In genomic region chr19:30253581-30253996, GRCh38 we compare ENCODE assay signal across 14 cellular contexts.
DNase-seq lines count a peak whose midpoint lies in the region; ATAC-seq and TF ChIP-seq lines count a peak whose summit lies in the region.
"Had no signal": no experiment of that assay in that cellular context is flagged by ENCODE, and none has a peak within 500 bp of the region (broad histone marks: within the 10 kb centered on the region; RNA-seq: fewer than 3 reads in every experiment).

No MANE protein-coding gene starts in this region.

- H3K4me2 ChIP-seq in GM23338 (no peak overlapping the region), PC-3 (ENCODE audit: low read length) (no peak overlapping the region)

- no peaks in the 10 kb centered on the region for H3K36me3 Mint-ChIP-seq in GM23338 (ENCODE audit: low read depth)
- H3K36me3 Mint-ChIP-seq: activated naive CD8-positive, alpha-beta T cell treated with anti-CD3 and anti-CD28 coated beads for 36 hours had no signal

- TF ChIP-seq CTCF in GM23338 (conservative IDR thresholded peaks at IDR 0.05; ENCODE audit: low read depth in 2 of 2): no peak
- no peak for TF ChIP-seq CTCF in PC-3 (conservative IDR thresholded peaks at IDR 0.05; ENCODE audit: low read depth, low read length)
- TF ChIP-seq CTCF in fibroblast of mammary gland (conservative IDR thresholded peaks at IDR 0.05; ENCODE audit: control insufficient read depth, insufficient read depth, low read depth, low read length): no peak
- no peak for TF ChIP-seq CTCF in uterus (IDR thresholded peaks at IDR 0.05)

- intact Hi-C loops in PC-3 (cut with micrococcal nuclease) (no loop called here), uterus (cut with DNase I; ENCODE audit: low total_unique reads) (no loop called here)

- H4K20me1 ChIP-seq in GM23338 (replicated peaks; ENCODE audit: insufficient read depth) (no peaks in the 10 kb centered on the region), PC-3 (ENCODE audit: low read length) (no peaks in the 10 kb centered on the region)

- no peak overlapping the region for H3K27ac Mint-ChIP-seq in GM23338
- H3K27ac Mint-ChIP-seq: activated naive CD8-positive, alpha-beta T cell treated with anti-CD3 and anti-CD28 coated beads for 36 hours; activated T-cell treated with anti-CD3 and anti-CD28 coated beads, Interleukin-2, amount 50 U/mL, for 24 hours; T-helper 17 cell had no signal

- ATAC-seq in GM23338 (no peak; the same call in 2 of the 3 replicates), PC-3 (0 out of 2 replicates have a peak, but pooled peaks have one; percentile 29)
- ATAC-seq: T-helper 17 cell had no signal

- TF ChIP-seq POLR2A in uterus (IDR thresholded peaks at IDR 0.05): no peak

- CTCF ChIA-PET in PC-3 (lab: Charles Lee): no interaction called here

- no peak overlapping the region for H3K4me3 Mint-ChIP-seq in GM23338
- H3K4me3 Mint-ChIP-seq: activated naive CD8-positive, alpha-beta T cell treated with anti-CD3 and anti-CD28 coated beads for 36 hours; activated T-cell treated with anti-CD3 and anti-CD28 coated beads, Interleukin-2, amount 50 U/mL, for 24 hours; T-helper 17 cell had no signal

- POLR2A ChIA-PET in PC-3 (lab: Charles Lee; ENCODE audit: unreplicated experiment): no interaction called here

- H3K4me1 ChIP-seq in GM23338 (ENCODE audit: insufficient read depth) (peaks cover 38% of the 10 kb centered on the region), PC-3 (ENCODE audit: insufficient read depth, low read length) (no peaks in the 10 kb centered on the region), uterus (no peaks in the 10 kb centered on the region)

- H3K9ac ChIP-seq in PC-3 (ENCODE audit: low read length): no peak overlapping the region

- H3K27me3 Mint-ChIP-seq in GM23338 (ENCODE audit: insufficient read depth, low read depth, poor library complexity): no peaks in the 10 kb centered on the region

- H3K9me3 Mint-ChIP-seq in GM23338: no peaks in the 10 kb centered on the region; the same call in 2 of the 3 replicates
- H3K9me3 Mint-ChIP-seq: activated naive CD8-positive, alpha-beta T cell treated with anti-CD3 and anti-CD28 coated beads for 36 hours; activated T-cell treated with anti-CD3 and anti-CD28 coated beads, Interleukin-2, amount 50 U/mL, for 24 hours had no signal

- H3K9me2 ChIP-seq in GM23338 (ENCODE audit: insufficient read depth) (peaks cover 8% of the 10 kb centered on the region; the same call in 1 of the 2 replicates), PC-3 (replicated peaks; ENCODE audit: low read length) (no peaks in the 10 kb centered on the region)

- 0 out of 2 replicates have a peak overlapping the region, but pooled peaks have one; percentile 32 for H2AFZ ChIP-seq in GM23338
- H2AFZ ChIP-seq in PC-3 (ENCODE audit: low read length): no peak overlapping the region

- H3K4me3 ChIP-seq in GM23338 (no peak overlapping the region), PC-3 (ENCODE audit: low read length) (no peak overlapping the region), fibroblast of mammary gland (ENCODE audit: control insufficient read depth, low read depth, low read length) (no peak overlapping the region), uterus (no peak overlapping the region)

- H3K27me3 ChIP-seq in GM23338 (ENCODE audit: insufficient read depth): no peaks in the 10 kb centered on the region
- H3K27me3 ChIP-seq in PC-3 (ENCODE audit: low read length): peaks cover 41% of the 10 kb centered on the region
- H3K27me3 ChIP-seq in uterus: peaks cover 0 to 16% of the 10 kb centered on the region in 2 donors

- no peaks in the 10 kb centered on the region for H3K9me3 ChIP-seq in PC-3 (ENCODE audit: low read length)
- H3K9me3 ChIP-seq in uterus: no peaks in the 10 kb centered on the region

- DNase-seq in GM23338 (ENCODE audit: low spot score) (no peak), PC-3 (peak; percentile 40), fibroblast of mammary gland (ENCODE audit: low read depth) (peak; percentile 5), substantia nigra (lab: John Stamatoyannopoulos, UW) (peak in 9 of 49 donors; percentile 17 to 58 (median 24)), NCI-H1694 (lab: John Stamatoyannopoulos, UW) (no peak), NCI-H2196 treated with DMSO at 0.1 percent for 48 hours (lab: John Stamatoyannopoulos, UW; ENCODE audit: unreplicated experiment) (no peak), uterus (no peak), NCI-H524 treated with DMSO at 0.1 percent for 48 hours (lab: John Stamatoyannopoulos, UW) (no peak)
- DNase-seq: activated CD4-positive, alpha-beta T cell treated with anti-CD3 and anti-CD28 coated beads for 4 hours; activated naive CD8-positive, alpha-beta T cell treated with anti-CD3 and anti-CD28 coated beads for 36 hours; activated T-cell treated with anti-CD3 and anti-CD28 coated beads, Interleukin-2, amount 50 U/mL, for 24 hours; central memory CD4-positive, alpha-beta T cell; NCI-H1092 treated with DMSO at 0.1 percent for 48 hours; T-helper 17 cell had no signal

- H3F3A ChIP-seq in GM23338 (replicated peaks; ENCODE audit: low read depth): no peaks in the 10 kb centered on the region
- no peaks in the 10 kb centered on the region for H3F3A ChIP-seq in PC-3 (ENCODE audit: low read length, unreplicated experiment)

- no TSS peak for BruUV-seq in PC-3 (replicated peaks; lab: Mats Ljungman, UMichigan)

- no peaks in the 10 kb centered on the region for H3K36me3 ChIP-seq in GM23338 (ENCODE audit: insufficient read depth)
- no peaks in the 10 kb centered on the region for H3K36me3 ChIP-seq in PC-3 (ENCODE audit: low read depth, low read length)
- H3K36me3 ChIP-seq in uterus: no peaks in the 10 kb centered on the region

- H3K4me1 Mint-ChIP-seq in GM23338: peaks cover 52% of the 10 kb centered on the region
- H3K4me1 Mint-ChIP-seq: activated naive CD8-positive, alpha-beta T cell treated with anti-CD3 and anti-CD28 coated beads for 36 hours; T-helper 17 cell had no signal

- no peaks in the 10 kb centered on the region for H3K79me2 ChIP-seq in GM23338 (replicated peaks; ENCODE audit: insufficient read depth)
- no peaks in the 10 kb centered on the region for H3K79me2 ChIP-seq in PC-3 (ENCODE audit: low read length)

- H3K27ac ChIP-seq in GM23338 (ENCODE audit: low read depth): no peak overlapping the region
- no peak overlapping the region for H3K27ac ChIP-seq in PC-3 (ENCODE audit: low read length)
- peak overlapping the region; percentile 54 for H3K27ac ChIP-seq in substantia nigra (ENCODE audit: low read depth, low read length, poor library complexity, severe bottlenecking)
- H3K27ac ChIP-seq in uterus: no peak overlapping the region

TF ChIP-seq in GM23338, 12 proteins besides CTCF, POLR2A, EP300 and RAD21 (continues in another document):
- TF ChIP-seq JUNB (IDR thresholded peaks at IDR 0.05; ENCODE audit: unreplicated experiment): no peak
- TF ChIP-seq, protein P1, sequence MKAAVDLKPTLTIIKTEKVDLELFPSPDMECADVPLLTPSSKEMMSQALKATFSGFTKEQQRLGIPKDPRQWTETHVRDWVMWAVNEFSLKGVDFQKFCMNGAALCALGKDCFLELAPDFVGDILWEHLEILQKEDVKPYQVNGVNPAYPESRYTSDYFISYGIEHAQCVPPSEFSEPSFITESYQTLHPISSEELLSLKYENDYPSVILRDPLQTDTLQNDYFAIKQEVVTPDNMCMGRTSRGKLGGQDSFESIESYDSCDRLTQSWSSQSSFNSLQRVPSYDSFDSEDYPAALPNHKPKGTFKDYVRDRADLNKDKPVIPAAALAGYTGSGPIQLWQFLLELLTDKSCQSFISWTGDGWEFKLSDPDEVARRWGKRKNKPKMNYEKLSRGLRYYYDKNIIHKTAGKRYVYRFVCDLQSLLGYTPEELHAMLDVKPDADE (IDR thresholded peaks at IDR 0.05): no peak
- TF ChIP-seq POLR2AphosphoS5 (IDR thresholded peaks at IDR 0.05; ENCODE audit: low read depth): no peak
- no peak for TF ChIP-seq EZH2 (IDR thresholded peaks at IDR 0.05; ENCODE audit: low read depth, unreplicated experiment)
- TF ChIP-seq CREB1 (CRISPR knock-in tag; IDR thresholded peaks at IDR 0.05; ENCODE audit: low read depth): no peak
- TF ChIP-seq ZNF331 (CRISPR knock-in tag; IDR thresholded peaks at IDR 0.05; ENCODE audit: low read depth): no peak

Comparison
In these comparisons a context has a peak if more than half of its experiments do, and no peak if none do; other contexts are left out.
1. DNase-seq: peak in PC-3 (single experiment) and fibroblast of mammary gland (single experiment); none in GM23338 (single experiment), NCI-H1694 (single experiment), NCI-H2196 treated with DMSO at 0.1 percent for 48 hours (single experiment), uterus (0 of 2) and NCI-H524 treated with DMSO at 0.1 percent for 48 hours (single experiment).